12 cellular contexts compared by ENCODE assay signal in genomic region chr22:45684752-45685359, GRCh38.
"Had no signal": no experiment of that assay in that cellular context is flagged by ENCODE, and none has a peak within 500 bp of the region (broad histone marks: within the 10 kb centered on the region; RNA-seq: fewer than 3 reads in every experiment).

No MANE protein-coding gene starts in this region.

- FAIRE-seq: bronchial epithelial cell had no signal

- H3K27me3 ChIP-seq: gastrocnemius medialis, heart right ventricle, thyroid gland, uterus had no signal

- H3K36me3 ChIP-seq: gastrocnemius medialis, thyroid gland, uterus had no signal

- H3K27ac ChIP-seq: gastrocnemius medialis, heart right ventricle, skin epidermis, thyroid gland had no signal

- H3K4me3 ChIP-seq: gastrocnemius medialis, heart right ventricle, skin epidermis, thyroid gland, uterus had no signal

- H3K9me3 Mint-ChIP-seq: activated CD4-positive, alpha-beta memory T cell treated with anti-CD3 and anti-CD28 coated beads, Interleukin-2, amount 10 ng/mL, durations not matched to agents 7 days and 5 days; naive B cell had no signal

- DNase-seq: activated CD4-positive, alpha-beta memory T cell treated with anti-CD3 and anti-CD28 coated beads, Interleukin-2, amount 10 ng/mL, durations not matched to agents 7 days and 5 days; activated gamma-delta T cell; activated T-cell treated with anti-CD3 and anti-CD28 coated beads, Interleukin-2, amount 50 U/mL, for 48 hours; gastrocnemius medialis; heart right ventricle; midbrain; thyroid gland; uterus had no signal

- H3K9me3 ChIP-seq: gastrocnemius medialis, heart right ventricle, thyroid gland, uterus had no signal

- H3K27ac Mint-ChIP-seq: activated CD4-positive, alpha-beta memory T cell treated with anti-CD3 and anti-CD28 coated beads, Interleukin-2, amount 10 ng/mL, durations not matched to agents 7 days and 5 days; activated naive CD8-positive, alpha-beta T cell had no signal

- H3K27me3 Mint-ChIP-seq: activated CD4-positive, alpha-beta memory T cell treated with anti-CD3 and anti-CD28 coated beads, Interleukin-2, amount 10 ng/mL, durations not matched to agents 7 days and 5 days; activated naive CD8-positive, alpha-beta T cell; naive B cell had no signal

- H3K4me1 Mint-ChIP-seq: activated CD4-positive, alpha-beta memory T cell treated with anti-CD3 and anti-CD28 coated beads, Interleukin-2, amount 10 ng/mL, durations not matched to agents 7 days and 5 days had no signal

- H3K4me3 Mint-ChIP-seq: activated CD4-positive, alpha-beta memory T cell treated with anti-CD3 and anti-CD28 coated beads, Interleukin-2, amount 10 ng/mL, durations not matched to agents 7 days and 5 days; activated naive CD8-positive, alpha-beta T cell; naive B cell had no signal

- H3K36me3 Mint-ChIP-seq: activated naive CD8-positive, alpha-beta T cell; naive B cell had no signal
